In genomic region chr19:50419580-50420035, GRCh38 we compare ENCODE assay signal across 14 cellular contexts. TPM values are rescaled to one million over a fixed set of nuclear protein-coding genes. Genes with fewer than 3 reads are reported as not detected.
DNase-seq lines count a peak whose midpoint lies in the region; ATAC-seq and TF ChIP-seq lines count a peak whose summit lies in the region.
"Had no signal": no experiment of that assay in that cellular context is flagged by ENCODE, and none has a peak within 500 bp of the region (broad histone marks: within the 10 kb centered on the region; RNA-seq: fewer than 3 reads in every experiment).

No MANE protein-coding gene starts in this region.

- TF ChIP-seq CTCF in GM10266 (IDR thresholded peaks at IDR 0.05; ENCODE audit: control insufficient read depth, insufficient read depth, low read depth, missing control alignments) (no peak), esophagus squamous epithelium (IDR thresholded peaks at IDR 0.05) (no peak)

- peaks cover 74% of the 10 kb centered on the region for H3K4me1 ChIP-seq in BLaER1
- no peaks in the 10 kb centered on the region for H3K4me1 ChIP-seq in GM23248 (ENCODE audit: insufficient read depth)
- H3K4me1 ChIP-seq in esophagus squamous epithelium: peaks cover 0 to 17% (median 0%) of the 10 kb centered on the region in 3 donors

- TF ChIP-seq POLR2A in GM18526 (IDR thresholded peaks at IDR 0.05; ENCODE audit: extremely low read depth, insufficient read length) (peak; percentile 47), Raji (IDR thresholded peaks at IDR 0.05; ENCODE audit: insufficient read depth, low read depth, low read length) (peak; percentile 74), esophagus squamous epithelium (IDR thresholded peaks at IDR 0.05) (no peak)

- in situ Hi-C loops in GM23248 (cut with MboI): no loop called here

- ATAC-seq in HG03571 (IDR thresholded peaks at IDR 0.05; ENCODE audit: unreplicated experiment): no peak

- peak overlapping the region; percentile 66 for H3K4me3 ChIP-seq in BLaER1
- H3K4me3 ChIP-seq in iPS-11a (ENCODE audit: low read depth, low read length): peak overlapping the region; percentile 28
- no peak overlapping the region for H3K4me3 ChIP-seq in GM23248
- H3K4me3 ChIP-seq in esophagus squamous epithelium: no peak overlapping the region
- H3K4me3 ChIP-seq: upper lobe of left lung had no signal

- no peaks in the 10 kb centered on the region for H3K9me2 ChIP-seq in GM23248 (ENCODE audit: insufficient read depth)

- H3K9ac ChIP-seq in BLaER1: peak overlapping the region; percentile 76
- no peak overlapping the region for H3K9ac ChIP-seq in GM23248

- H3K9me3 ChIP-seq in BLaER1 (no peaks in the 10 kb centered on the region), GM23248 (ENCODE audit: low read depth) (no peaks in the 10 kb centered on the region), esophagus squamous epithelium (no peaks in the 10 kb centered on the region)
- H3K9me3 ChIP-seq: upper lobe of left lung had no signal

- 6 to 7% methylated on average over 6 to 8 of the region's 8 CpGs for WGBS in GM23248 (ENCODE audit: low coverage in 1 of 2, low lambda C conversion rate in 2 of 2, missing lambda C conversion rate in 2 of 2), 2 experiments
- WGBS in esophagus squamous epithelium, 2 donors: 21 to 22% methylated on average over 6 to 8 of the region's 8 CpGs

- H3K79me2 ChIP-seq in GM23248 (ENCODE audit: insufficient read depth): no peaks in the 10 kb centered on the region

- H2AFZ ChIP-seq in GM23248: no peak overlapping the region

- H3F3A ChIP-seq in GM23248 (ENCODE audit: insufficient read depth): no peaks in the 10 kb centered on the region

- H4K20me1 ChIP-seq in BLaER1 (no peaks in the 10 kb centered on the region), GM23248 (ENCODE audit: insufficient read depth) (no peaks in the 10 kb centered on the region)

- peak overlapping the region; percentile 84 for H3K27ac ChIP-seq in BLaER1
- no peak overlapping the region for H3K27ac ChIP-seq in GM23248
- H3K27ac ChIP-seq in esophagus squamous epithelium: no peak overlapping the region
- H3K27ac ChIP-seq: upper lobe of left lung had no signal

- peak overlapping the region; percentile 93 for H3K4me2 ChIP-seq in BLaER1
- no peak overlapping the region for H3K4me2 ChIP-seq in GM23248 (ENCODE audit: unreplicated experiment)

- DNase-seq in GM10266 (ENCODE audit: extremely low spot score) (no peak), GM23248 (no peak), esophagus squamous epithelium (lab: John Stamatoyannopoulos, UW) (no peak)
- DNase-seq: activated effector memory CD4-positive, alpha-beta T cell treated with anti-CD3 and anti-CD28 coated beads, Interleukin-2, amount 50 U/mL, for 16 hours; NCI-H1417; NCI-H510A treated with DMSO at 0.1 percent for 48 hours; T1000 had no signal

- peaks cover 25% of the 10 kb centered on the region for H3K36me3 ChIP-seq in BLaER1
- no peaks in the 10 kb centered on the region for H3K36me3 ChIP-seq in GM23248 (ENCODE audit: low read depth)
- H3K36me3 ChIP-seq in esophagus squamous epithelium: no peaks in the 10 kb centered on the region
- H3K36me3 ChIP-seq: upper lobe of left lung had no signal

- no peaks in the 10 kb centered on the region for H3K27me3 ChIP-seq in BLaER1
- H3K27me3 ChIP-seq in GM23248 (replicated peaks; ENCODE audit: insufficient read depth): peaks cover 25% of the 10 kb centered on the region
- peaks cover 0 to 80% (median 12%) of the 10 kb centered on the region in 4 donors for H3K27me3 ChIP-seq in esophagus squamous epithelium

- intact Hi-C loops in esophagus squamous epithelium (cut with DNase I): no loop called here

RNA-seq across cellular contexts. Expression of gene SPIB, which starts 0.9 kb away (rescaled TPM):
- not detected in 2 replicates for total RNA-seq in GM23248 (2014; rRNA removed; shearing (Covaris generic))
- not detected in 2 replicates for polyA plus RNA-seq in GM23248 (2016; fragmentation: Nextera tagmentation; extraction: Ambion mirVana)
- under 1 TPM in 1 of 4 donors, not detected in 3; 0.32 TPM for total RNA-seq in esophagus squamous epithelium
- polyA plus RNA-seq: keratinocyte had no signal

RNA-seq across cellular contexts. Expression of gene MYBPC2, which starts 13.1 kb away (rescaled TPM):
- not detected in 2 replicates for total RNA-seq in GM23248 (2014; rRNA removed; shearing (Covaris generic))
- polyA plus RNA-seq in GM23248 (2016; fragmentation: Nextera tagmentation; extraction: Ambion mirVana): not detected in 2 replicates
- under 1 TPM in 1 of 4 donors, not detected in 3; 0.19 TPM for total RNA-seq in esophagus squamous epithelium
- polyA plus RNA-seq: keratinocyte had no signal

RNA-seq across cellular contexts. Expression of gene POLD1, which starts 35.5 kb away (rescaled TPM):
- total RNA-seq in GM23248 (2014; rRNA removed; shearing (Covaris generic)): 15.6 and 18.3 TPM in 2 replicates
- 12.6 and 13.7 TPM in 2 replicates for polyA plus RNA-seq in GM23248 (2016; fragmentation: Nextera tagmentation; extraction: Ambion mirVana)
- 10 to 100 TPM; 14.0 to 18.8 (median 17.6) TPM for total RNA-seq in esophagus squamous epithelium

RNA-seq across cellular contexts. Expression of gene NR1H2, which starts 43.4 kb away (rescaled TPM):
- total RNA-seq in GM23248 (2014; rRNA removed; shearing (Covaris generic)): 96.6 and 140 TPM in 2 replicates
- 102 and 109 TPM in 2 replicates for polyA plus RNA-seq in GM23248 (2016; fragmentation: Nextera tagmentation; extraction: Ambion mirVana)
- 10 to 100 TPM; 48.6 to 84.1 (median 68.1) TPM for total RNA-seq in esophagus squamous epithelium

RNA-seq across cellular contexts. Expression of gene NAPSA, which starts 54.2 kb away (rescaled TPM):
- total RNA-seq in GM23248 (2014; rRNA removed; shearing (Covaris generic)): 0.32 and 0.51 TPM in 2 replicates
- polyA plus RNA-seq in GM23248 (2016; fragmentation: Nextera tagmentation; extraction: Ambion mirVana): 0.15 and 0.38 TPM in 2 replicates
- total RNA-seq in esophagus squamous epithelium: under 1 TPM in 1 of 4 donors, not detected in 3; 0.38 TPM

Comparison
In these comparisons a context has a peak if more than half of its experiments do, and no peak if none do; other contexts are left out.
1. H3K4me3 ChIP-seq: peak in BLaER1 (single experiment) and iPS-11a (single experiment); none in GM23248 (single experiment) and esophagus squamous epithelium (0 of 4).
2. POLR2A ChIP-seq: peak in GM18526 (single experiment) and Raji (single experiment); none in esophagus squamous epithelium (0 of 4).